ENCODE assay signal across 8 cellular contexts in the genomic region with DNA sequence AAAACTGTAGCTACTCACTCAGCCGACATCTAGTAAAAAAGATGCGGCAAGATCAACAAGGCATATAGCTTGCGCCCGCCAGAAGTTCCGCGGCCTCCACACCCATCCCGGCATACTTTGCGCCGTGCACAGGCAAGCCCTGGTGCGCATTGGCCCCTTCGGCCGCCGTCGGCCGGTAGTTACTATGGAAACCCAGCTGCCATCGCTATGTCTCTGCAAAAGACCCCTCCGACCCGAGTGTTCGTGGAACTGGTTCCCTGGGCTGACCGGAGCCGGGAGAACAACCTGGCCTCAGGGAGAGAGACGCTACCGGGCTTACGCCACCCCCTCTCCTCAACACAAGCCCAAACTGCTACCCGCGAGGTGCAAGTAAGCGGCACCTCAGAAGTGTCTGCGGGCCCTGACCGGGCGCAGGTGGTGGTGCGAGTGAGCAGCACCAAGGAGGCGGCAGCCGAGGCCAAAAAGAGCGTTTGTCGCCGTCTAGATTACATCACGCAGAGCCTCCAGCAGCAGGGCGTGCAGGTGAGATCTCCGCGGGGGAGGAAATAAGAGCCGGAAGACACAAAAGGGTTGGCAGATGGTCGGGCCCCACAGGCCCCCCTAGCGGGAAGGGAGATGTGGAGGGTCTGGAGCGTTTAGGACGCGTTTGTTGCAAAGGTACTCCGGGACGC. TPM values are rescaled to one million over a fixed set of nuclear protein-coding genes. Genes with fewer than 3 reads are reported as not detected.
DNase-seq lines count a peak whose midpoint lies in the region; ATAC-seq, FAIRE-seq and TF ChIP-seq lines count a peak whose summit lies in the region.

TSS of gene IRAK1BP1 (plus strand) at position 182 of the 671 bp plus-strand sequence. CDS start at position 208, 26 bp downstream.

- H3K4me1 Mint-ChIP-seq in central memory CD8-positive, alpha-beta T cell = peaks cover 16% of the 10 kb centered on the region

- TF ChIP-seq CTCF in kidney (IDR thresholded peaks at IDR 0.05; ENCODE audit: borderline replicate concordance, extremely low read depth, insufficient read depth) = no peak

- peak; percentile 95 for ATAC-seq in GM18870 (IDR thresholded peaks at IDR 0.05; ENCODE audit: unreplicated experiment)
- ATAC-seq in HG03108 (IDR thresholded peaks at IDR 0.05; ENCODE audit: unreplicated experiment) = peak; percentile 94
- ATAC-seq in central memory CD8-positive, alpha-beta T cell (replicated peaks; ENCODE audit: extremely low read depth, poor library complexity, severe bottlenecking) = peak; percentile 92

- H3K36me3 Mint-ChIP-seq in central memory CD8-positive, alpha-beta T cell (ENCODE audit: insufficient read depth) = peaks cover 11% of the 10 kb centered on the region

- H3K9me3 Mint-ChIP-seq in central memory CD8-positive, alpha-beta T cell = no peaks in the 10 kb centered on the region

- FAIRE-seq in kidney (lab: Jason Lieb, UNC) = no peak

- H3K27me3 Mint-ChIP-seq in central memory CD8-positive, alpha-beta T cell = no peaks in the 10 kb centered on the region

- peak within 1 kb of the TSS; percentile 91 to 99 for H3K4me3 ChIP-seq in kidney (ENCODE audit: low read length in 2 of 2)

- H3K36me3 ChIP-seq in kidney (ENCODE audit: control insufficient read depth in 1 of 2, insufficient read depth in 2 of 2, low read length in 2 of 2) = no peaks in the 10 kb centered on the region

- DNase-seq in AG08395 (ENCODE audit: low spot score) (peak; percentile 88), NCI-H2227 (lab: John Stamatoyannopoulos, UW; ENCODE audit: unreplicated experiment) (peak; percentile 90), kidney (peak; percentile 95)
- DNase-seq in activated CD4-positive, CD25-positive, alpha-beta regulatory T cell (lab: John Stamatoyannopoulos, UW) = peak; percentile 33 to 61 (median 56)
- DNase-seq in central memory CD8-positive, alpha-beta T cell (ENCODE audit: low spot score in 2 of 2) = peak; percentile 54 to 68
- DNase-seq in stimulated activated CD4-positive, alpha-beta T cell treated with anti-CD3 and anti-CD28 coated beads, Interleukin-15, amount 100 ng/mL, for 24 hours = peak; percentile 88

- H3K9ac ChIP-seq in kidney (ENCODE audit: low read length in 2 of 2) = peak within 1 kb of the TSS; percentile 50 to 87

- peak within 1 kb of the TSS; percentile 93 for H3K4me3 Mint-ChIP-seq in central memory CD8-positive, alpha-beta T cell

- H3K9me3 ChIP-seq in kidney (ENCODE audit: control insufficient read depth in 1 of 2, low read length in 2 of 2) = no peaks in the 10 kb centered on the region

- peak within 1 kb of the TSS; percentile 97 for H3K27ac Mint-ChIP-seq in central memory CD8-positive, alpha-beta T cell (ENCODE audit: low read depth)

- H3K27ac ChIP-seq in kidney (ENCODE audit: low read depth in 2 of 2, low read length in 2 of 2) = peak within 1 kb of the TSS in 1 of 2 donors; percentile 54

- intact Hi-C loops in kidney (cut with DNase I) = no loop called here

- peaks cover 0 to 8% of the 10 kb centered on the region in 2 donors for H3K4me1 ChIP-seq in kidney (ENCODE audit: control insufficient read depth in 1 of 2, insufficient read depth in 1 of 2, low read depth in 1 of 2, low read length in 2 of 2)

RNA-seq across cellular contexts. Expression of gene IRAK1BP1, which starts in this region (rescaled TPM):
- total RNA-seq in kidney = 6.6 TPM
- 6.1 TPM for polyA plus RNA-seq in kidney (ENCODE audit: insufficient read depth, low read depth, low replicate concordance)
